Comparison of ENCODE assay signal across 1 cellular context in the genomic region with DNA sequence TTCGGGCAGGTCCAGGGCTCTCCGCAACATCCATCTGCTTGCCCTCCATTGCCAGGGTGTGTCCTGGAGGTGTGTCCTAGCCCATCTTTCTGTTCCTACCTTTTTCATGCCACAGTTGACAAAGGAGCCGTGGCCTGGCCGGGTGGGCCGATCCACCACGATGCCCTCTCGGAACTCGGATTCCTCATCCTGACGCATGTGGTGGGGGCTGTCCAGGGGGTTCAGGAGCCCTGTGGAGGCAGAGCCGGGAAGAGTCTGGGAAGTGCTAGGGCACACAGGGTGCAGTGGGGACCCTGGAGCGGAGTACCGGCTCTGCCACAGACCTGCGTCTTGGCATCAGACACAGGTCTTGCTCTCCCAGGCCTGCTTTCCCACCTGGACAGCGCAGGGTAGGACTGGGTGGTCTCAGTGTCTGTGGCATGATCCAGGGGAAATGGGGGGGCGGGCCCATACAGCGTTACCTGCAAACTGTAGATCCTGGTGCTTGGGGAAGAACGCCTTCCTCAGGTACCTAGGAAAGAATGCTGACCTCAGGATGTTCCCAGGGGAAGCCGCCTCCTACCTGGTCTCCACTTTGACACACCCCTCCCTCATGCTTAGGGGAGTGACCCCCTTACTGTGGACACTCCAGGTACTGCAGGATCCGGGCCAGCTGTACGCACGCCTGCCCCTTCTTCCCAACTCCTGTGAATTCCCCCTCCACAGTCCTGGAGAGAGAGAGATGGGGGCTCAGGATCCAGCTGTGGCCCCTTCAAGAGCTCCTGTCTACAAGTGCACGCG.
TF ChIP-seq lines count a peak whose summit lies in the region.

No MANE protein-coding gene starts in this region.

TF ChIP-seq in H1, 55 proteins besides CTCF, POLR2A, EP300 and RAD21:
- TF ChIP-seq SIN3A (conservative IDR thresholded peaks at IDR 0.05 in 1 of 2, IDR thresholded peaks at IDR 0.05 in 1 of 2; ENCODE audit: low read depth in 1 of 2, low read length in 2 of 2) (0 out of 4 replicates have a peak, but pooled peaks of 1 of the 2 experiments have one; percentile 26), MAFK (IDR thresholded peaks at IDR 0.05; ENCODE audit: low read depth, low read length) (peak; percentile 23; the same call in 1 of the 2 replicates), TEAD4 (IDR thresholded peaks at IDR 0.05; ENCODE audit: low read depth, low read length) (no peak)
